In genomic region chr9:133914483-133915342, GRCh38 we compare ENCODE assay signal across 22 cellular contexts.
DNase-seq lines count a peak whose midpoint lies in the region; ATAC-seq and TF ChIP-seq lines count a peak whose summit lies in the region.
"Had no signal": no experiment of that assay in that cellular context is flagged by ENCODE, and none has a peak within 500 bp of the region (broad histone marks: within the 10 kb centered on the region; RNA-seq: fewer than 3 reads in every experiment).

No MANE protein-coding gene starts in this region.

- peak; percentile 21 for DNase-seq in A673 (ENCODE audit: low spot score)
- DNase-seq in glutamatergic neuron, result no peak
- no peak for DNase-seq in naive B cell
- no peak for DNase-seq in GM10266 (ENCODE audit: extremely low spot score)
- DNase-seq in NCI-H526 treated with DMSO at 0.1 percent for 48 hours (lab: John Stamatoyannopoulos, UW), result no peak
- no peak for DNase-seq in globus pallidus (ENCODE audit: low spot score)
- DNase-seq: activated CD4-positive, alpha-beta T cell treated with anti-CD3 and anti-CD28 coated beads for 48 hours; activated CD8-positive, alpha-beta memory T cell treated with anti-CD3 and anti-CD28 coated beads, Interleukin-2, amount 50 U/mL, for 48 hours; activated gamma-delta T cell treated with Interleukin-2 at 50 U/mL for 16 hours; CD4-positive, alpha-beta memory T cell; IMR-90; naive thymus-derived CD8-positive, alpha-beta T cell; NCI-H2081 treated with DMSO at 0.1 percent for 48 hours; NCI-H748 treated with DMSO at 0.1 percent for 48 hours; PC-9; T-helper 9 cell had no signal

- H3K27ac Mint-ChIP-seq in glutamatergic neuron (ENCODE audit: unreplicated experiment) (peak overlapping the region; percentile 80), naive B cell (peak overlapping the region; percentile 19 to 93 (median 60))
- H3K27ac Mint-ChIP-seq: CD4-positive, alpha-beta memory T cell had no signal

- H3K27ac ChIP-seq in A673 (ENCODE audit: low read depth, low read length, poor library complexity, severe bottlenecking), result no peak overlapping the region
- H3K27ac ChIP-seq in HUES64 (ENCODE audit: low read depth, low read length), result peak overlapping the region; percentile 54; the same call in 1 of the 2 replicates
- H3K27ac ChIP-seq: ascending aorta, left lung, PC-9, SK-N-MC had no signal

- no peak for TF ChIP-seq CTCF in A673 (conservative IDR thresholded peaks at IDR 0.05; ENCODE audit: low read depth, low read length)
- TF ChIP-seq CTCF in glutamatergic neuron (IDR thresholded peaks at IDR 0.05; ENCODE audit: partially characterized antibody, unreplicated experiment), result no peak
- TF ChIP-seq CTCF in GM10266 (IDR thresholded peaks at IDR 0.05; ENCODE audit: control insufficient read depth, insufficient read depth, low read depth, missing control alignments), result no peak

- peaks cover 75% of the 10 kb centered on the region for H3K4me1 Mint-ChIP-seq in glutamatergic neuron (ENCODE audit: low read depth, unreplicated experiment)
- peaks cover 64 to 81% (median 81%) of the 10 kb centered on the region in 3 donors for H3K4me1 Mint-ChIP-seq in naive B cell

- H3K36me3 Mint-ChIP-seq in glutamatergic neuron (ENCODE audit: unreplicated experiment), result no peaks in the 10 kb centered on the region
- no peaks in the 10 kb centered on the region for H3K36me3 Mint-ChIP-seq in naive B cell
- H3K36me3 Mint-ChIP-seq: CD4-positive, alpha-beta memory T cell; naive thymus-derived CD8-positive, alpha-beta T cell had no signal

- no peaks in the 10 kb centered on the region for H3K9me3 ChIP-seq in A673 (ENCODE audit: low read depth, low read length, poor library complexity, severe bottlenecking)
- H3K9me3 ChIP-seq in HUES64 (ENCODE audit: insufficient read depth, low read depth, low read length), result no peaks in the 10 kb centered on the region
- H3K9me3 ChIP-seq: ascending aorta, left lung, upper lobe of left lung had no signal

- H3K27me3 Mint-ChIP-seq in glutamatergic neuron (ENCODE audit: unreplicated experiment) (peaks cover 37% of the 10 kb centered on the region), naive B cell (no peaks in the 10 kb centered on the region)

- no peak for ATAC-seq in naive B cell (ENCODE audit: low read depth in 2 of 2)
- no peak for ATAC-seq in GM19455 (IDR thresholded peaks at IDR 0.05; ENCODE audit: unreplicated experiment)
- ATAC-seq: left lung; naive thymus-derived CD8-positive, alpha-beta T cell had no signal

- no peak overlapping the region for H3K4me3 ChIP-seq in A673 (ENCODE audit: low read depth, low read length, poor library complexity, severe bottlenecking)
- no peak overlapping the region for H3K4me3 ChIP-seq in HUES64 (ENCODE audit: low read length)
- H3K4me3 ChIP-seq: ascending aorta, left lung, PC-9, SK-N-MC, upper lobe of left lung had no signal

- POLR2A ChIA-PET in A673 (lab: Charles Lee; ENCODE audit: low non-redundant PET), result no interaction called here

- CTCF ChIA-PET in A673 (lab: Charles Lee), result no interaction called here

- 30% methylated on average over 20 of the region's 23 CpGs for WGBS in HUES64

- H3K9ac ChIP-seq in HUES64 (ENCODE audit: low read depth, low read length), result no peak overlapping the region

- H3K36me3 ChIP-seq in A673 (ENCODE audit: insufficient read depth, low read length, poor library complexity, severe bottlenecking) (no peaks in the 10 kb centered on the region), HUES64 (ENCODE audit: insufficient read depth, low read length) (no peaks in the 10 kb centered on the region)
- H3K36me3 ChIP-seq: ascending aorta, left lung, upper lobe of left lung had no signal

- peaks cover 8% of the 10 kb centered on the region for H3K4me1 ChIP-seq in A673 (ENCODE audit: insufficient read depth, low read length, poor library complexity, severe bottlenecking)
- peaks cover 22% of the 10 kb centered on the region for H3K4me1 ChIP-seq in HUES64 (ENCODE audit: insufficient read depth, low read length)

- peak overlapping the region; percentile 36 for H3K4me3 Mint-ChIP-seq in glutamatergic neuron (ENCODE audit: unreplicated experiment)
- peak overlapping the region in 6 of 8 donors; percentile 17 to 67 (median 60) for H3K4me3 Mint-ChIP-seq in naive B cell
- H3K4me3 Mint-ChIP-seq: CD4-positive, alpha-beta memory T cell; naive thymus-derived CD8-positive, alpha-beta T cell had no signal

- H3K27me3 ChIP-seq in A673 (replicated peaks; ENCODE audit: insufficient read depth, low read depth, low read length, poor library complexity) (no peaks in the 10 kb centered on the region), HUES64 (ENCODE audit: insufficient read depth, low read length) (no peaks in the 10 kb centered on the region)
- H3K27me3 ChIP-seq: ascending aorta, left lung, upper lobe of left lung had no signal

- H3K9me3 Mint-ChIP-seq in glutamatergic neuron (ENCODE audit: unreplicated experiment) (peaks cover 46% of the 10 kb centered on the region), naive B cell (no peaks in the 10 kb centered on the region)
- H3K9me3 Mint-ChIP-seq: naive thymus-derived CD8-positive, alpha-beta T cell had no signal

- no TSS peak for BruUV-seq in A673 (replicated peaks; lab: Mats Ljungman, UMichigan)

- intact Hi-C loops in A673 (cut with micrococcal nuclease; ENCODE audit: unreplicated experiment), result no loop called here
